ENCODE assay signal across 8 cellular contexts in the genomic region with DNA sequence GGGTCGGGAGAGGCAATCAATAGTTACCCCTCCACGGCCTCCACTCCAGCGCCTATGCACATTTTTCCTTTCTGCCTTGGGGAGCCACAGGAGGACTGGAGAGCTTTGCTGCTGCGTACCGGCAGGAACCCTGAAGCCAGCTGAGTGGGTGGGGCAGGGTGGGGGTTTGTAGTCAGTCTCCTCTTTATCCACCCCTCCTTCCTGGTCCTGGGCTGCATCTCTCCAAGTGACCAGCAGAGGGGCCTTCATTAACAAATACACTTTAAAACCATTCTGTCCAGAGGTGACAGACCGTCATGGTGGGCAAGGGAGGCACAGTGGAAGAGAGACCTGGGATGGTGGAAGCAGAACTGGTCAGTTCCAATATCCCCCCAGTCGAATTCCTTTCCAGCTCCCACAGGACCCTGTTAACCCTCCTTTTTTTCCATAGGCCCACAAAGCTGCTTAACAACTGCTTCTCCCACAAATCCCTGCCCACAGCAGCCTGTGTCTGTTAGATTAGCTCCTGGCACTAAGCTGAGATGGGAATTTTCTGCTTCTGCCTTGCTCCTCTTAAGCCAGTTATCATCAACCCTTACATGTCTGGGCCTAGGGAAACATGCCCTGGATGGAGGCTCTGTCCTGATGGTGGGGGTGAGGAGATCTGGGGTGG. TPM values are rescaled to one million over a fixed set of nuclear protein-coding genes. Genes with fewer than 3 reads are reported as not detected.
DNase-seq lines count a peak whose midpoint lies in the region; ATAC-seq and TF ChIP-seq lines count a peak whose summit lies in the region.

No MANE protein-coding gene starts in this region.

- peak in 1 of 2 donors; percentile 43 for ATAC-seq in CD4-positive, CD25-positive, alpha-beta regulatory T cell (ENCODE audit: low read depth in 2 of 2)
- ATAC-seq in GM19035 (IDR thresholded peaks at IDR 0.05; ENCODE audit: unreplicated experiment): peak; percentile 72
- no peak for ATAC-seq in GM18861 (IDR thresholded peaks at IDR 0.05; ENCODE audit: unreplicated experiment)

- peak; percentile 73 for TF ChIP-seq CTCF in neural crest cell (conservative IDR thresholded peaks at IDR 0.05)

- H3K9me3 ChIP-seq in CD4-positive, CD25-positive, alpha-beta regulatory T cell (ENCODE audit: control insufficient read depth in 2 of 2, low read length in 2 of 2): no peaks in the 10 kb centered on the region

- no peaks in the 10 kb centered on the region for H3K36me3 ChIP-seq in CD4-positive, CD25-positive, alpha-beta regulatory T cell (ENCODE audit: control insufficient read depth, insufficient read depth, low read length)

- peaks cover 0 to 3% (median 0%) of the 10 kb centered on the region in 7 donors for H3K9me3 Mint-ChIP-seq in CD4-positive, CD25-positive, alpha-beta regulatory T cell
- no peaks in the 10 kb centered on the region for H3K9me3 Mint-ChIP-seq in neural crest cell

- peak in 2 of 3 donors; percentile 14 to 48 for DNase-seq in CD4-positive, CD25-positive, alpha-beta regulatory T cell
- peak; percentile 6 to 83 (median 70) for DNase-seq in NCI-H1417 (lab: John Stamatoyannopoulos, UW)
- DNase-seq in UCSD-AML1 (lab: John Stamatoyannopoulos, UW; ENCODE audit: unreplicated experiment): peak; percentile 58
- peak; percentile 57 for DNase-seq in fibroblast of peridontal ligament (ENCODE audit: extremely low read depth)
- DNase-seq in neural crest cell (ENCODE audit: low read depth, low spot score): peak; percentile 62
- no peak for DNase-seq in activated CD8-positive, alpha-beta memory T cell treated with anti-CD3 and anti-CD28 coated beads, Interleukin-2, amount 50 U/mL, for 4 hours

- peaks cover 24% of the 10 kb centered on the region for H3K27me3 ChIP-seq in CD4-positive, CD25-positive, alpha-beta regulatory T cell (ENCODE audit: control insufficient read depth, insufficient read depth, low read length)

- peaks cover 51% of the 10 kb centered on the region for H3K27me3 Mint-ChIP-seq in CD4-positive, CD25-positive, alpha-beta regulatory T cell
- H3K27me3 Mint-ChIP-seq in neural crest cell (ENCODE audit: low read depth): peaks cover 53% of the 10 kb centered on the region

- H3K4me1 ChIP-seq in CD4-positive, CD25-positive, alpha-beta regulatory T cell (ENCODE audit: control insufficient read depth, insufficient read depth, low read length, poor library complexity, severe bottlenecking): peaks cover 17% of the 10 kb centered on the region

- no peak overlapping the region for H3K4me3 ChIP-seq in CD4-positive, CD25-positive, alpha-beta regulatory T cell (ENCODE audit: low read depth, low read length)

- no peak overlapping the region for H3K27ac Mint-ChIP-seq in CD4-positive, CD25-positive, alpha-beta regulatory T cell
- H3K27ac Mint-ChIP-seq in neural crest cell (ENCODE audit: unreplicated experiment): no peak overlapping the region

- peaks cover 4% of the 10 kb centered on the region for H3K36me3 Mint-ChIP-seq in CD4-positive, CD25-positive, alpha-beta regulatory T cell
- H3K36me3 Mint-ChIP-seq in neural crest cell (ENCODE audit: low read depth): no peaks in the 10 kb centered on the region

- H3K4me1 Mint-ChIP-seq in CD4-positive, CD25-positive, alpha-beta regulatory T cell: peaks cover 0 to 18% (median 10%) of the 10 kb centered on the region in 4 donors
- peaks cover 12% of the 10 kb centered on the region for H3K4me1 Mint-ChIP-seq in neural crest cell

- peak overlapping the region in 2 of 4 donors; percentile 7 to 40 for H3K4me3 Mint-ChIP-seq in CD4-positive, CD25-positive, alpha-beta regulatory T cell
- H3K4me3 Mint-ChIP-seq in neural crest cell: peak overlapping the region; percentile 66

- H3K27ac ChIP-seq in CD4-positive, CD25-positive, alpha-beta regulatory T cell (ENCODE audit: insufficient read depth, low read length, poor library complexity, severe bottlenecking): no peak overlapping the region

RNA-seq across cellular contexts. Expression of gene ABCG4, which starts 3.9 kb away (rescaled TPM):
- total RNA-seq in CD4-positive, CD25-positive, alpha-beta regulatory T cell: not detected
- not detected for polyA plus RNA-seq in CD4-positive, CD25-positive, alpha-beta regulatory T cell
- 3.1 and 3.3 TPM in 2 replicates for total RNA-seq in neural crest cell

RNA-seq across cellular contexts. Expression of gene HINFP, which starts 23.6 kb away (rescaled TPM):
- total RNA-seq in CD4-positive, CD25-positive, alpha-beta regulatory T cell: 24.4 TPM
- 10 to 100 TPM in 3 of 4 donors, 1 to 10 TPM in 1; 10.0 to 18.1 (median 13.3) TPM for polyA plus RNA-seq in CD4-positive, CD25-positive, alpha-beta regulatory T cell
- 38.5 and 38.6 TPM in 2 replicates for total RNA-seq in neural crest cell

RNA-seq across cellular contexts. Expression of gene NLRX1, which starts 23.6 kb away (rescaled TPM):
- 7.8 TPM for total RNA-seq in CD4-positive, CD25-positive, alpha-beta regulatory T cell
- polyA plus RNA-seq in CD4-positive, CD25-positive, alpha-beta regulatory T cell: 1 to 10 TPM; 5.0 to 6.7 (median 5.8) TPM
- 9.1 and 9.3 TPM in 2 replicates for total RNA-seq in neural crest cell

RNA-seq across cellular contexts. Expression of gene C2CD2L, which starts 37.8 kb away (rescaled TPM):
- 21.1 TPM for total RNA-seq in CD4-positive, CD25-positive, alpha-beta regulatory T cell
- polyA plus RNA-seq in CD4-positive, CD25-positive, alpha-beta regulatory T cell: 1 to 10 TPM; 2.1 to 4.6 (median 4.5) TPM
- 9.8 and 10.0 TPM in 2 replicates for total RNA-seq in neural crest cell

RNA-seq across cellular contexts. Expression of gene NHERF4, which starts 40.3 kb away (rescaled TPM):
- total RNA-seq in CD4-positive, CD25-positive, alpha-beta regulatory T cell: not detected
- not detected for polyA plus RNA-seq in CD4-positive, CD25-positive, alpha-beta regulatory T cell
- 0.14 and 0.42 TPM in 2 replicates for total RNA-seq in neural crest cell
